In the genomic region with DNA sequence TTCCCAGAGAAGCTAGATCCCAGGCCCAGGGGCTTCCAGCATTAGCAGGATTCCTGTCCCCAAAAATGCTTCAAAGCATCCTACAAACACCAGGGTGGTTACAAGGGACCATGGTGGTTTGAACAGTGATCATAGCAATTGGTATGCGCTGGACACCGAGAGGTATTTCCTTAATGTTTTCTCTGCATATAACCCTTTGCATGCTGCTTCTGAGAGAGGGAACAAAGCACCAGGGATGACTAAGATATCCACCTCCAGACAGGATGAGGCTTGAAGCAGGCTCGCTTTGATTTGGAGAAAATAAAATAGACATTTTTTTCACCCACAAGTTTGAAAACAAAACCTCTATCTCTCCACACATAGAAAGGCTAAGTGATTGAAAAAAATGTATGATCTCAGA, we compare ENCODE assay signal across 31 cellular contexts. TPM values are rescaled to one million over a fixed set of nuclear protein-coding genes. Genes with fewer than 3 reads are reported as not detected.
DNase-seq lines count a peak whose midpoint lies in the region; ATAC-seq, FAIRE-seq and TF ChIP-seq lines count a peak whose summit lies in the region.
"Had no signal": no experiment of that assay in that cellular context is flagged by ENCODE, and none has a peak within 500 bp of the region (broad histone marks: within the 10 kb centered on the region; RNA-seq: fewer than 3 reads in every experiment).

No MANE protein-coding gene starts in this region.

- no peak overlapping the region for H2BK20ac ChIP-seq in IMR-90 (ENCODE audit: low read depth, low read length)

- no peaks in the 10 kb centered on the region for H3K79me1 ChIP-seq in IMR-90 (ENCODE audit: low read depth in 1 of 2, low read length in 2 of 2)

- BruUV-seq in IMR-90 (replicated peaks; lab: Mats Ljungman, UMichigan) = no TSS peak

- TF ChIP-seq CTCF in IMR-90 (conservative IDR thresholded peaks at IDR 0.05; ENCODE audit: low read depth, low read length) (no peak), bronchial epithelial cell (IDR thresholded peaks at IDR 0.05; ENCODE audit: insufficient read depth, low read length, severe bottlenecking) (no peak), uterus (IDR thresholded peaks at IDR 0.05) (no peak)

- in situ Hi-C loops in IMR-90 (cut with MboI; ENCODE audit: low sequenced_read_pairs) = no loop called here

- DNase-seq in AG08395 (ENCODE audit: low spot score) (peak; percentile 18), IMR-90 (peak; percentile 64), bronchial epithelial cell (ENCODE audit: low read depth) (peak; percentile 86), kidney tubule cell (ENCODE audit: low spot score) (peak; percentile 69), uterus (no peak), GOT3 (lab: John Stamatoyannopoulos, UW) (no peak)
- no peak for DNase-seq in activated CD8-positive, alpha-beta T cell treated with anti-CD3 and anti-CD28 coated beads, Interleukin-2, amount 10 ng/mL, durations not matched to agents 7 days and 5 days
- DNase-seq: activated CD4-positive, alpha-beta T cell treated with anti-CD3 and anti-CD28 coated beads, Interleukin-2, amount 50 U/mL, for 48 hours; BE2C; CD8-positive, alpha-beta memory T cell; heart left ventricle; Karpas-422; left colon; NCI-H1694; NCI-H446 treated with DMSO at 0.1 percent for 48 hours; posterior cingulate gyrus; RPMI8226; stimulated activated CD4-positive, alpha-beta T cell treated with anti-CD3 and anti-CD28 coated beads, Interleukin-15, amount 100 ng/mL, for 24 hours; stimulated activated naive CD4-positive, alpha-beta T cell had no signal

- POLR2A ChIA-PET in IMR-90 (lab: Charles Lee; ENCODE audit: unreplicated experiment) = no interaction called here
- POLR2A ChIA-PET in activated CD8-positive, alpha-beta T cell treated with anti-CD3 and anti-CD28 coated beads, Interleukin-2, amount 10 ng/mL, durations not matched to agents 7 days and 5 days (lab: Charles Lee) = no interaction called here

- H3K4me3 ChIP-seq in IMR-90 (ENCODE audit: insufficient read depth, low read depth, low read length) (no peak overlapping the region), bronchial epithelial cell (ENCODE audit: low read depth, low read length) (no peak overlapping the region), uterus (no peak overlapping the region)
- H3K4me3 ChIP-seq: ascending aorta, heart left ventricle, vagina had no signal

- no peak overlapping the region for H4K91ac ChIP-seq in IMR-90 (ENCODE audit: insufficient read depth, low read depth, low read length)

- TF ChIP-seq POLR2A in IMR-90 (IDR thresholded peaks at IDR 0.05; ENCODE audit: low read depth, low read length) (no peak), uterus (IDR thresholded peaks at IDR 0.05) (no peak)

- peaks cover 3% of the 10 kb centered on the region for H3K27me3 Mint-ChIP-seq in activated CD8-positive, alpha-beta T cell treated with anti-CD3 and anti-CD28 coated beads, Interleukin-2, amount 10 ng/mL, durations not matched to agents 7 days and 5 days (ENCODE audit: low read depth)
- H3K27me3 Mint-ChIP-seq: activated naive CD8-positive, alpha-beta T cell; CD8-positive, alpha-beta memory T cell had no signal

- H3K56ac ChIP-seq in IMR-90 (ENCODE audit: extremely low read depth, insufficient read depth, low read length) = no peak overlapping the region

- no CpG with 5 or more reads among the region's 3 CpGs for WGBS in IMR-90 (ENCODE audit: extremely low coverage in 2 of 2, insufficient read length in 1 of 2), 2 experiments

- H4K8ac ChIP-seq in IMR-90 (ENCODE audit: low read depth in 2 of 2, low read length in 2 of 2) = no peak overlapping the region

- intact Hi-C loops in IMR-90 (cut with micrococcal nuclease) (no loop called here), uterus (cut with DNase I; ENCODE audit: low total_unique reads) (no loop called here)

- no peak overlapping the region for H3K4me2 ChIP-seq in IMR-90 (ENCODE audit: low read depth, low read length)

- H3K4me1 ChIP-seq in IMR-90 (ENCODE audit: control insufficient read depth, insufficient read depth, low read length) (peaks cover 5% of the 10 kb centered on the region), uterus (no peaks in the 10 kb centered on the region)
- H3K4me1 ChIP-seq: ascending aorta, BE2C, vagina had no signal

- H3K23ac ChIP-seq in IMR-90 (ENCODE audit: low read depth, low read length) = no peak overlapping the region

- ATAC-seq in IMR-90 (ENCODE audit: low read depth) (peak; percentile 67), HG03378 (IDR thresholded peaks at IDR 0.05; ENCODE audit: unreplicated experiment) (no peak)
- no peak for ATAC-seq in activated CD8-positive, alpha-beta T cell treated with anti-CD3 and anti-CD28 coated beads, Interleukin-2, amount 10 ng/mL, durations not matched to agents 7 days and 5 days
- ATAC-seq: activated CD4-positive, CD25-positive, alpha-beta regulatory T cell treated with anti-CD3 and anti-CD28 coated beads, Interleukin-2, amount 50 U/mL, for 24 hours; heart left ventricle; left colon; sciatic nerve had no signal

- H2AK9ac ChIP-seq in IMR-90 (replicated peaks; ENCODE audit: low read depth, low read length, poor library complexity) = no peak overlapping the region

- no peaks in the 10 kb centered on the region for H3K9me3 ChIP-seq in IMR-90 (ENCODE audit: control insufficient read depth, insufficient read depth, low read length)
- H3K9me3 ChIP-seq in uterus = no peaks in the 10 kb centered on the region
- H3K9me3 ChIP-seq: ascending aorta, BE2C, heart left ventricle, vagina had no signal

- H3K4me3 Mint-ChIP-seq in activated CD8-positive, alpha-beta T cell treated with anti-CD3 and anti-CD28 coated beads, Interleukin-2, amount 10 ng/mL, durations not matched to agents 7 days and 5 days = no peak overlapping the region
- H3K4me3 Mint-ChIP-seq: activated naive CD8-positive, alpha-beta T cell; CD8-positive, alpha-beta memory T cell; memory B cell had no signal

- no peak overlapping the region for H3K4ac ChIP-seq in IMR-90 (ENCODE audit: low read depth, low read length)

- no peak overlapping the region for H2BK15ac ChIP-seq in IMR-90 (ENCODE audit: low read depth, low read length)

- CTCF ChIA-PET in IMR-90 (lab: Yijun Ruan, JAX) = no interaction called here
- CTCF ChIA-PET in activated CD8-positive, alpha-beta T cell treated with anti-CD3 and anti-CD28 coated beads, Interleukin-2, amount 10 ng/mL, durations not matched to agents 7 days and 5 days (lab: Charles Lee) = no interaction called here

- H2BK120ac ChIP-seq in IMR-90 (ENCODE audit: low read depth, low read length) = peak overlapping the region; percentile 36; the same call in 1 of the 2 replicates

- dilution Hi-C loops in IMR-90 (cut with HindIII; ENCODE audit: low sequenced_read_pairs, unreplicated experiment) = no loop called here

- H3K36me3 Mint-ChIP-seq in activated CD8-positive, alpha-beta T cell treated with anti-CD3 and anti-CD28 coated beads, Interleukin-2, amount 10 ng/mL, durations not matched to agents 7 days and 5 days (ENCODE audit: low read depth) = no peaks in the 10 kb centered on the region

- no peaks in the 10 kb centered on the region for H3K9me1 ChIP-seq in IMR-90 (ENCODE audit: insufficient read depth, low read length)

- no peaks in the 10 kb centered on the region for H4K20me1 ChIP-seq in IMR-90 (ENCODE audit: insufficient read depth, low read length)

- H3K4me1 Mint-ChIP-seq in activated CD8-positive, alpha-beta T cell treated with anti-CD3 and anti-CD28 coated beads, Interleukin-2, amount 10 ng/mL, durations not matched to agents 7 days and 5 days (ENCODE audit: low read depth) = no peaks in the 10 kb centered on the region
- H3K4me1 Mint-ChIP-seq: CD8-positive, alpha-beta memory T cell; memory B cell had no signal

- H3K36me3 ChIP-seq in IMR-90 (ENCODE audit: control insufficient read depth, insufficient read depth, low read length) (no peaks in the 10 kb centered on the region), bronchial epithelial cell (ENCODE audit: control insufficient read depth, insufficient read depth, low read length) (no peaks in the 10 kb centered on the region), uterus (no peaks in the 10 kb centered on the region)
- H3K36me3 ChIP-seq: ascending aorta, BE2C, heart left ventricle, vagina had no signal

- no peaks in the 10 kb centered on the region for H3K9me3 Mint-ChIP-seq in activated CD8-positive, alpha-beta T cell treated with anti-CD3 and anti-CD28 coated beads, Interleukin-2, amount 10 ng/mL, durations not matched to agents 7 days and 5 days (ENCODE audit: insufficient read depth)
- H3K9me3 Mint-ChIP-seq: activated T-helper 2 cell treated with anti-CD3 and anti-CD28 coated beads, Interferon-gamma antibody, Interleukin-2, Interleukin-4, amounts not matched to agents 10 μg/mL and 5 μg/mL and 100 μg/mL, durations not matched to agents 14 hours and 24 hours and 36 hours; CD8-positive, alpha-beta memory T cell; memory B cell had no signal

- no peak overlapping the region for H2AFZ ChIP-seq in IMR-90 (replicated peaks; ENCODE audit: low read length, poor library complexity)

- FAIRE-seq in bronchial epithelial cell (lab: Jason Lieb, UNC) = no peak
- FAIRE-seq: TTC549 had no signal

- peak overlapping the region; percentile 8; the same call in 1 of the 2 replicates for H2AK5ac ChIP-seq in IMR-90 (ENCODE audit: low read depth, low read length)

- no peak overlapping the region for H3K27ac Mint-ChIP-seq in activated CD8-positive, alpha-beta T cell treated with anti-CD3 and anti-CD28 coated beads, Interleukin-2, amount 10 ng/mL, durations not matched to agents 7 days and 5 days
- H3K27ac Mint-ChIP-seq: activated naive CD8-positive, alpha-beta T cell; activated T-helper 2 cell treated with anti-CD3 and anti-CD28 coated beads, Interferon-gamma antibody, Interleukin-2, Interleukin-4, amounts not matched to agents 10 μg/mL and 5 μg/mL and 100 μg/mL, durations not matched to agents 14 hours and 24 hours and 36 hours; memory B cell had no signal

- no peak overlapping the region for H3K14ac ChIP-seq in IMR-90 (replicated peaks; ENCODE audit: low read depth, low read length)

- TF ChIP-seq RAD21 in IMR-90 (IDR thresholded peaks at IDR 0.05; ENCODE audit: low read length) = no peak

- H4K5ac ChIP-seq in IMR-90 (ENCODE audit: low read depth, low read length) = no peak overlapping the region

- H3K27ac ChIP-seq in IMR-90 (ENCODE audit: insufficient read depth, low read length) (no peak overlapping the region), uterus (no peak overlapping the region)
- H3K27ac ChIP-seq: ascending aorta, heart left ventricle, vagina had no signal

- H3K18ac ChIP-seq in IMR-90 (ENCODE audit: low read depth, low read length) = no peak overlapping the region

- H2BK5ac ChIP-seq in IMR-90 (ENCODE audit: low read depth, low read length, poor library complexity, severe bottlenecking) = no peak overlapping the region

- H3K27me3 ChIP-seq in IMR-90 (ENCODE audit: control insufficient read depth, insufficient read depth, low read length) (no peaks in the 10 kb centered on the region), bronchial epithelial cell (ENCODE audit: control insufficient read depth, insufficient read depth, low read length) (no peaks in the 10 kb centered on the region), uterus (no peaks in the 10 kb centered on the region)
- H3K27me3 ChIP-seq: ascending aorta, BE2C, heart left ventricle, vagina had no signal

- H3K9ac ChIP-seq in IMR-90 (ENCODE audit: low read depth, low read length) = no peak overlapping the region

RNA-seq across cellular contexts. Expression of a gene that starts 50.5 kb away (rescaled TPM):
- total RNA-seq in IMR-90 (2012; rRNA removed) (not detected in 2 replicates), bronchial epithelial cell (not detected in 2 replicates), uterus (under 1 TPM in 1 of 4 donors, not detected in 3; 0.18 TPM)
- polyA plus RNA-seq in IMR-90 (2012; rRNA removed) = not detected in 2 replicates
- polyA plus RNA-seq in IMR-90 (2012; cell fraction: cytosol; rRNA removed) = not detected in 2 replicates
- 0.02 TPM in 1 of 2 replicates, not detected in the other for polyA plus RNA-seq in IMR-90 (2012; cell fraction: nucleus; rRNA removed; ENCODE audit: low replicate concordance)
- not detected for total RNA-seq in activated CD8-positive, alpha-beta T cell treated with anti-CD3 and anti-CD28 coated beads, Interleukin-2, amount 10 ng/mL, durations not matched to agents 7 days and 5 days
- total RNA-seq: A172; activated T-helper 2 cell treated with anti-CD3 and anti-CD28 coated beads, Interferon-gamma antibody, Interleukin-2, Interleukin-4, amounts not matched to agents 10 μg/mL and 5 μg/mL and 100 μg/mL, durations not matched to agents 14 hours and 24 hours and 36 hours; ascending aorta; CD8-positive, alpha-beta memory T cell; chondrocyte; left colon; T-helper 1 cell treated with Interleukin-12 subunit alpha and Interleukin-12 subunit beta and Interleukin-4 antibody, amounts not matched to agents 30 ng/mL and 1 ng/mL, for 36 hours; vagina had no signal
- polyA plus RNA-seq: CD8-positive, alpha-beta memory T cell had no signal

Comparison
In these comparisons a context has a peak if more than half of its experiments do, and no peak if none do; other contexts are left out.
1. DNase-seq: peak in AG08395 (single experiment), IMR-90 (single experiment), bronchial epithelial cell (single experiment) and kidney tubule cell (single experiment); none in uterus (0 of 2), GOT3 (single experiment) and activated CD8-positive, alpha-beta T cell treated with anti-CD3 and anti-CD28 coated beads, Interleukin-2, amount 10 ng/mL, durations not matched to agents 7 days and 5 days (single experiment).